Comparison of ENCODE assay signal across 21 cellular contexts in the genomic region with DNA sequence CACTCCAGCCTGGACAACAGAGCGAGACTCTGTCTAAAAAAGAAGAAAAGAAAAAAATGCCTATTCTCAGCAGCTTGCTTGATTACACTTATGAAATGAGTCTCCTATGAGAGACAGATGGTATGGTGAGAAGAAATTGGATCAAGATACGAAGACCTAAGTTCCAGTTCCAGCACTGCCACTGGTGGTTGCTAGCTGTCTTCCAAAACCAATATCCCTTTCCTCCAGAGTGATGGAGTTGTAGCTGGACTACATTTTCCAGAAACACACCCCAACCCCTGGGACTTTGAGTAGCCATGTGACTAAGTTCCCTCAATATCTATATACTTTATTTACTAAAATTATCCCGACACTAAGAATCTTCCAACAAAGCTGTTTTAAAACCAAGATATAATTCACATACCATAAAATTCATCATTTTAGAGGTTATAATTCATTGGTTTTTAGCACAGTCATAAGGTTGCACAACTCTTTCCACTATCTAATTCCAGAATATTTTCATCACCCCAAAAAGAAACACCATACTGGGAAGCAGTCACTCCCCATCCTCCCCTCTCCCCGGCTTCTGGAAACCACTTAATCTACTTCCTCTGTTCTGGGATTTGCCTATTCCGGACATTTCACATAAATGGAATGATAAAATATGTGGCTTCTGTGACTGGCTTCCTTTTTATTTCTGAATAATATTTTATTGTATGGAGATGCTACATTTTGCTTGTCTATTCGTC.
DNase-seq lines count a peak whose midpoint lies in the region; TF ChIP-seq lines count a peak whose summit lies in the region.
"Had no signal": no experiment of that assay in that cellular context is flagged by ENCODE, and none has a peak within 500 bp of the region (broad histone marks: within the 10 kb centered on the region; RNA-seq: fewer than 3 reads in every experiment).

No MANE protein-coding gene starts in this region.

- DNase-seq in LHCN-M2 (ENCODE audit: low read depth), result peak; percentile 62
- DNase-seq in fibroblast of pulmonary artery (ENCODE audit: low read depth), result peak; percentile 72
- peak; percentile 25 for DNase-seq in myocyte (ENCODE audit: low read depth)
- DNase-seq in islet precursor cell, result no peak
- no peak for DNase-seq in mucosa of gallbladder (ENCODE audit: low spot score)
- no peak for DNase-seq in HPDE6-E6E7 (ENCODE audit: extremely low spot score)
- no peak for DNase-seq in NCI-H2107 treated with DMSO at 0.1 percent for 48 hours (lab: John Stamatoyannopoulos, UW; ENCODE audit: unreplicated experiment)
- DNase-seq: activated CD4-positive, alpha-beta T cell treated with anti-CD3 and anti-CD28 coated beads for 1 hour; DMS 273 treated with DMSO at 0.1 percent for 48 hours; KBM-7; MV-4-11; naive thymus-derived CD8-positive, alpha-beta T cell; NCI-H187; NCI-H446 treated with DMSO at 0.1 percent for 48 hours; stimulated activated CD4-positive, alpha-beta T cell treated with anti-CD3 and anti-CD28 coated beads, Interleukin-4, amount 100 ng/mL, for 24 hours; stomach; upper lobe of right lung had no signal

- no peaks in the 10 kb centered on the region for H3K27me3 ChIP-seq in ACC112 (ENCODE audit: insufficient read depth, low read length)
- H3K27me3 ChIP-seq: breast epithelium, stomach, upper lobe of right lung had no signal

- peak overlapping the region; percentile 29 for H3K27ac ChIP-seq in ACC112 (ENCODE audit: low read depth, low read length)
- H3K27ac ChIP-seq: breast epithelium, parathyroid adenoma, stomach, upper lobe of right lung had no signal

- no peak overlapping the region for H2AFZ ChIP-seq in ACC112 (ENCODE audit: low read length, unreplicated experiment)
- H2AFZ ChIP-seq: parathyroid adenoma had no signal

- H3K79me2 ChIP-seq in ACC112 (ENCODE audit: control insufficient read depth, insufficient read depth, low read length, unreplicated experiment), result no peaks in the 10 kb centered on the region
- H3K79me2 ChIP-seq: parathyroid adenoma had no signal

- H3K4me1 ChIP-seq in ACC112 (ENCODE audit: control insufficient read depth, insufficient read depth, low read length, unreplicated experiment), result peaks cover 28% of the 10 kb centered on the region
- H3K4me1 ChIP-seq: breast epithelium, parathyroid adenoma, stomach, upper lobe of right lung had no signal

- H3K36me3 ChIP-seq in ACC112 (ENCODE audit: insufficient read depth, low read length), result 0 out of 2 replicates have a peak, but pooled peaks cover 5% of the 10 kb centered on the region
- H3K36me3 ChIP-seq: breast epithelium had no signal

- no peak overlapping the region for H3K4me3 ChIP-seq in ACC112 (ENCODE audit: low read depth, low read length)
- H3K4me3 ChIP-seq in fibroblast of pulmonary artery (replicated peaks; ENCODE audit: low read depth, low read length), result no peak overlapping the region
- H3K4me3 ChIP-seq: breast epithelium, skin epidermis, stomach, upper lobe of right lung had no signal

- TF ChIP-seq CTCF in fibroblast of pulmonary artery (IDR thresholded peaks at IDR 0.05; ENCODE audit: low read length, missing control alignments), result no peak

Comparison
In these comparisons a context has a peak if more than half of its experiments do, and no peak if none do; other contexts are left out.
1. DNase-seq: peak in LHCN-M2 (single experiment), fibroblast of pulmonary artery (single experiment) and myocyte (single experiment); none in islet precursor cell (single experiment), mucosa of gallbladder (single experiment), HPDE6-E6E7 (single experiment) and NCI-H2107 treated with DMSO at 0.1 percent for 48 hours (single experiment).